ENCODE assay signal across 2 cellular contexts in genomic region chr13:49998714-49999624, GRCh38.
TF ChIP-seq lines count a peak whose summit lies in the region.

No MANE protein-coding gene starts in this region.

TF ChIP-seq in SK-N-SH, 30 proteins besides CTCF, POLR2A, EP300 and RAD21 (continued from another document):
- no peak for TF ChIP-seq REST (IDR thresholded peaks at IDR 0.05; ENCODE audit: low read depth, low read length)
- no peak for TF ChIP-seq EZH2phosphoT487 (IDR thresholded peaks at IDR 0.05; ENCODE audit: borderline replicate concordance, low read depth)
- TF ChIP-seq FOSL2 (IDR thresholded peaks at IDR 0.05; ENCODE audit: borderline replicate concordance, low read depth), result no peak
- no peak for TF ChIP-seq NFIC (IDR thresholded peaks at IDR 0.05; ENCODE audit: borderline replicate concordance)
- no peak for TF ChIP-seq USF2 (IDR thresholded peaks at IDR 0.05; ENCODE audit: borderline replicate concordance, low read depth, low read length)
- no peak for TF ChIP-seq USF1 (IDR thresholded peaks at IDR 0.05; ENCODE audit: borderline replicate concordance, low read depth)
- no peak for TF ChIP-seq MEF2A (IDR thresholded peaks at IDR 0.05; ENCODE audit: borderline replicate concordance, low read depth)
- TF ChIP-seq RCOR1 (IDR thresholded peaks at IDR 0.05; ENCODE audit: low read length), result no peak
- TF ChIP-seq FOXJ3 (CRISPR knock-in tag; IDR thresholded peaks at IDR 0.05), result no peak
- no peak for TF ChIP-seq MXI1 (IDR thresholded peaks at IDR 0.05; ENCODE audit: low read depth, low read length)
- TF ChIP-seq GATA2 (CRISPR knock-in tag; IDR thresholded peaks at IDR 0.05), result no peak
- no peak for TF ChIP-seq TEAD4 (IDR thresholded peaks at IDR 0.05; ENCODE audit: borderline replicate concordance, insufficient read depth)
- no peak for TF ChIP-seq NRF1 (IDR thresholded peaks at IDR 0.05; ENCODE audit: low read depth, low read length)
- TF ChIP-seq TCF12 (IDR thresholded peaks at IDR 0.05), result no peak
- no peak for TF ChIP-seq MAX (IDR thresholded peaks at IDR 0.05; ENCODE audit: low read depth)
- TF ChIP-seq POLR2AphosphoS5 (IDR thresholded peaks at IDR 0.05; ENCODE audit: low read depth, low read length), result no peak
- no peak for TF ChIP-seq RXRA (IDR thresholded peaks at IDR 0.05; ENCODE audit: borderline replicate concordance, low read depth)

TF ChIP-seq in SK-N-SH treated with all-trans-retinoic acid at 6 μM for 48 hours, 23 proteins besides CTCF, POLR2A, EP300 and RAD21 (continued from another document):
- TF ChIP-seq ZFP3 (CRISPR knock-in tag; IDR thresholded peaks at IDR 0.05) (no peak), TSHZ2 (CRISPR knock-in tag; IDR thresholded peaks at IDR 0.05) (no peak), RARB (CRISPR knock-in tag; IDR thresholded peaks at IDR 0.05) (no peak), CREB5 (CRISPR knock-in tag; IDR thresholded peaks at IDR 0.05; ENCODE audit: low read depth) (no peak), ISL1 (CRISPR knock-in tag; IDR thresholded peaks at IDR 0.05) (no peak), ZFP30 (CRISPR knock-in tag; IDR thresholded peaks at IDR 0.05) (no peak), ZNF565 (CRISPR knock-in tag; conservative IDR thresholded peaks at IDR 0.05; ENCODE audit: low read depth) (no peak)
